ENCODE assay signal across 8 cellular contexts in genomic region chr11:73760680-73761402, GRCh38. TPM values are rescaled to one million over a fixed set of nuclear protein-coding genes. Genes with fewer than 3 reads are reported as not detected.
A peak's percentile ranks its signal among the peaks of the same experiment; 100 is the strongest.
DNase-seq lines count a peak whose midpoint lies in the region; ATAC-seq and TF ChIP-seq lines count a peak whose summit lies in the region.

TSS of gene RAB6A (minus strand) at chr11:73761074. CDS start at chr11:73760635, 439 bp downstream.

- H3K4me1 ChIP-seq in ovary (ENCODE audit: insufficient read depth) (peaks cover 2% of the 10 kb centered on the region), thyroid gland (peaks cover 19% of the 10 kb centered on the region in 2 donors)

- TF ChIP-seq EP300 in ovary (IDR thresholded peaks at IDR 0.05), result peak; percentile 18

- H3K9me2 ChIP-seq in SU-DHL-6 (replicated peaks; ENCODE audit: insufficient read depth, low read length), result no peaks in the 10 kb centered on the region

- 0 to 1% (median 0%) methylated on average over 43 to 74 of the region's 74 CpGs for WGBS in ovary, 3 donors
- WGBS in thyroid gland, 2 donors, result 0% methylated on average over 15 to 47 of the region's 74 CpGs

- peak within 1 kb of the TSS; percentile 56 for H3K27ac ChIP-seq in SU-DHL-6 (ENCODE audit: low read depth, low read length)
- H3K27ac ChIP-seq in ovary, result peak within 1 kb of the TSS; percentile 94 to 98
- peak within 1 kb of the TSS; percentile 97 to 99 (median 97) for H3K27ac ChIP-seq in thyroid gland

- H3K79me2 ChIP-seq in SU-DHL-6 (ENCODE audit: insufficient read depth, low read length), result peaks cover 46% of the 10 kb centered on the region

- POLR2A ChIA-PET in activated naive CD8-positive, alpha-beta T cell treated with anti-CD3 and anti-CD28 coated beads, Interleukin-2, amount 10 ng/mL, durations not matched to agents 7 days and 5 days (lab: Charles Lee), result interaction anchor here (0.6 to 3.7 kb wide), 6 partner anchors 18 to 135 kb away, joined by 3 to 97 read pairs (median 10); partner anchors contain the start of gene MRPL48

- H3K4me3 ChIP-seq in SU-DHL-6 (ENCODE audit: insufficient read depth, low read length, poor library complexity, severe bottlenecking), result peak within 1 kb of the TSS; percentile 84
- H3K4me3 ChIP-seq in ovary, result peak within 1 kb of the TSS; percentile 88
- peak within 1 kb of the TSS; percentile 67 to 100 (median 93) for H3K4me3 ChIP-seq in thyroid gland (replicated peaks in 1 of 3)

- TF ChIP-seq CTCF in GM12873 (IDR thresholded peaks at IDR 0.05; ENCODE audit: insufficient read depth, low read depth, low read length, missing control alignments), result peak; percentile 26
- TF ChIP-seq CTCF in SU-DHL-6 (IDR thresholded peaks at IDR 0.05; ENCODE audit: insufficient read depth, low read length, poor library complexity, severe bottlenecking), result peak; percentile 9
- TF ChIP-seq CTCF in ovary (IDR thresholded peaks at IDR 0.05), result peak; percentile 12 to 89 (median 81)
- peak in 4 of 6 experiments; percentile 28 to 68 (median 49) for TF ChIP-seq CTCF in thyroid gland (IDR thresholded peaks at IDR 0.05)

- peak; percentile 93 for ATAC-seq in HG02759 (IDR thresholded peaks at IDR 0.05; ENCODE audit: unreplicated experiment)
- ATAC-seq in activated naive CD8-positive, alpha-beta T cell treated with anti-CD3 and anti-CD28 coated beads, Interleukin-2, amount 10 ng/mL, durations not matched to agents 7 days and 5 days (ENCODE audit: low read depth), result peak; percentile 92

- peak; percentile 98 for DNase-seq in NCI-H128 (lab: John Stamatoyannopoulos, UW; ENCODE audit: unreplicated experiment)
- DNase-seq in activated naive CD8-positive, alpha-beta T cell treated with anti-CD3 and anti-CD28 coated beads, Interleukin-2, amount 10 ng/mL, durations not matched to agents 7 days and 5 days, result peak; percentile 98
- peak; percentile 99 to 100 (median 100) for DNase-seq in head of caudate nucleus
- DNase-seq in ovary, result peak; percentile 99 to 100 (median 100)
- DNase-seq in thyroid gland, result peak; percentile 100

- H3K9me3 ChIP-seq in SU-DHL-6 (ENCODE audit: insufficient read depth, low read length) (no peaks in the 10 kb centered on the region), ovary (no peaks in the 10 kb centered on the region), thyroid gland (no peaks in the 10 kb centered on the region)

- intact Hi-C loops in head of caudate nucleus (cut with DNase I) (loop anchor here (1.0 to 2.0 kb wide), 2 partner anchors 18 to 116 kb away; partner anchors contain the start of genes COA4 and PAAF1), ovary (cut with DNase I) (no loop called here), thyroid gland (cut with DNase I) (no loop called here)

- H3K4me2 ChIP-seq in SU-DHL-6 (ENCODE audit: low read depth, low read length, poor library complexity, severe bottlenecking), result peak within 1 kb of the TSS; percentile 89

- H3K27ac Mint-ChIP-seq in activated naive CD8-positive, alpha-beta T cell treated with anti-CD3 and anti-CD28 coated beads, Interleukin-2, amount 10 ng/mL, durations not matched to agents 7 days and 5 days, result peak within 1 kb of the TSS; percentile 87

- H3K36me3 Mint-ChIP-seq in activated naive CD8-positive, alpha-beta T cell treated with anti-CD3 and anti-CD28 coated beads, Interleukin-2, amount 10 ng/mL, durations not matched to agents 7 days and 5 days, result peaks cover 7% of the 10 kb centered on the region

- peak within 1 kb of the TSS; percentile 83 for H3K9ac ChIP-seq in SU-DHL-6 (ENCODE audit: low read length)

- peaks cover 28% of the 10 kb centered on the region for H3F3A ChIP-seq in SU-DHL-6 (ENCODE audit: insufficient read depth)

- peaks cover 24% of the 10 kb centered on the region for H3K4me1 Mint-ChIP-seq in activated naive CD8-positive, alpha-beta T cell treated with anti-CD3 and anti-CD28 coated beads, Interleukin-2, amount 10 ng/mL, durations not matched to agents 7 days and 5 days

- peak within 1 kb of the TSS; percentile 88 for H2AFZ ChIP-seq in SU-DHL-6 (ENCODE audit: low read depth, low read length, severe bottlenecking)

- H3K27me3 ChIP-seq in SU-DHL-6 (ENCODE audit: low read length), result no peaks in the 10 kb centered on the region
- no peaks in the 10 kb centered on the region for H3K27me3 ChIP-seq in ovary
- no peaks in the 10 kb centered on the region for H3K27me3 ChIP-seq in thyroid gland

- TF ChIP-seq POLR2A in ovary (IDR thresholded peaks at IDR 0.05), result peak; percentile 82
- TF ChIP-seq POLR2A in thyroid gland (IDR thresholded peaks at IDR 0.05), result peak; percentile 86 to 97

- H3K36me3 ChIP-seq in SU-DHL-6 (ENCODE audit: low read length), result no peaks in the 10 kb centered on the region
- no peaks in the 10 kb centered on the region for H3K36me3 ChIP-seq in ovary
- H3K36me3 ChIP-seq in thyroid gland, result no peaks in the 10 kb centered on the region

- H4K20me1 ChIP-seq in SU-DHL-6 (ENCODE audit: low read depth, low read length), result peaks cover 14% of the 10 kb centered on the region; the same call in 1 of the 2 replicates

- peaks cover 6% of the 10 kb centered on the region for H3K27me3 Mint-ChIP-seq in activated naive CD8-positive, alpha-beta T cell treated with anti-CD3 and anti-CD28 coated beads, Interleukin-2, amount 10 ng/mL, durations not matched to agents 7 days and 5 days

- H3K9me3 Mint-ChIP-seq in activated naive CD8-positive, alpha-beta T cell treated with anti-CD3 and anti-CD28 coated beads, Interleukin-2, amount 10 ng/mL, durations not matched to agents 7 days and 5 days, result no peaks in the 10 kb centered on the region

- H3K4me3 Mint-ChIP-seq in activated naive CD8-positive, alpha-beta T cell treated with anti-CD3 and anti-CD28 coated beads, Interleukin-2, amount 10 ng/mL, durations not matched to agents 7 days and 5 days, result peak within 1 kb of the TSS; percentile 96

RNA-seq across cellular contexts. Expression of gene RAB6A, which starts in this region (rescaled TPM):
- 100 to 1,000 TPM; 108 to 126 TPM for total RNA-seq in activated naive CD8-positive, alpha-beta T cell treated with anti-CD3 and anti-CD28 coated beads, Interleukin-2, amount 10 ng/mL, durations not matched to agents 7 days and 5 days
- total RNA-seq in ovary (100 to 1,000 TPM in 5 of 7 donors, 10 to 100 TPM in 2; 96.5 to 128 (median 102) TPM), thyroid gland (100 to 1,000 TPM; 131 to 191 (median 178) TPM)
- polyA plus RNA-seq in ovary, result 100 to 1,000 TPM in 1 of 2 donors, 10 to 100 TPM in 1; 55.9 to 127 TPM

Comparison
In these comparisons a context has a peak if more than half of its experiments do, and no peak if none do; other contexts are left out.
1. Peak in every context shown above with its lines: DNase-seq, ATAC-seq, H3K4me3 ChIP-seq and H3K27ac ChIP-seq.
2. CTCF ChIP-seq: peak in every context shown above with its lines; median percentile 81 in ovary; 49 in thyroid gland; 26 in GM12873; 9 in SU-DHL-6.